Comparison of ENCODE assay signal across 23 cellular contexts in genomic region chr5:104297076-104297475, GRCh38.
DNase-seq lines count a peak whose midpoint lies in the region; ATAC-seq and TF ChIP-seq lines count a peak whose summit lies in the region.
"Had no signal": no experiment of that assay in that cellular context is flagged by ENCODE, and none has a peak within 500 bp of the region (broad histone marks: within the 10 kb centered on the region; RNA-seq: fewer than 3 reads in every experiment).

No MANE protein-coding gene starts in this region.

- no peak for TF ChIP-seq CTCF in epithelial cell of esophagus (IDR thresholded peaks at IDR 0.05; ENCODE audit: insufficient read depth, low read depth, low read length, missing control alignments)

- DNase-seq in EL (peak; percentile 8), RKO (ENCODE audit: low spot score) (peak; percentile 0), epithelial cell of esophagus (ENCODE audit: low read depth) (peak; percentile 1), renal cortical epithelial cell (ENCODE audit: low read depth) (peak; percentile 1), NCI-H510A (lab: John Stamatoyannopoulos, UW) (no peak), epidermal melanocyte (ENCODE audit: insufficient read length, low spot score) (no peak)
- DNase-seq: activated CD4-positive, alpha-beta T cell treated with anti-CD3 and anti-CD28 coated beads, Interleukin-2, amount 50 U/mL, for 4 hours; activated gamma-delta T cell treated with Interleukin-2 at 50 U/mL for 16 hours; activated T-cell treated with anti-CD3 and anti-CD28 coated beads for 4 hours; amygdala; hippocampal formation; islet precursor cell; lower lobe of right lung; MV-4-11; NCI-H187 treated with DMSO at 0.1 percent for 48 hours; NCI-H446; stimulated activated CD4-positive, alpha-beta T cell treated with anti-CD3 and anti-CD28 coated beads, Interleukin-2, amount 100 ng/mL, for 24 hours; stimulated activated naive CD4-positive, alpha-beta T cell treated with Interleukin-2 at 50 U/mL for 16 hours; T-helper 1 cell; tibial artery had no signal

- ATAC-seq in HG03378 (IDR thresholded peaks at IDR 0.05; ENCODE audit: unreplicated experiment): no peak
- ATAC-seq in HG02981 (IDR thresholded peaks at IDR 0.05; ENCODE audit: unreplicated experiment): no peak
- ATAC-seq: lower lobe of right lung, sciatic nerve had no signal

- H3K4me3 ChIP-seq in epithelial cell of esophagus (ENCODE audit: low read length): no peak overlapping the region
- H3K4me3 ChIP-seq: lower lobe of right lung, tibial artery had no signal

Comparison
In these comparisons a context has a peak if more than half of its experiments do, and no peak if none do; other contexts are left out.
1. DNase-seq: peak in EL (single experiment), RKO (single experiment), epithelial cell of esophagus (single experiment) and renal cortical epithelial cell (single experiment); none in NCI-H510A (single experiment) and epidermal melanocyte (single experiment).